Comparison of ENCODE assay signal across 13 cellular contexts in genomic region chr11:128262463-128263345, GRCh38.
"Had no signal": no experiment of that assay in that cellular context is flagged by ENCODE, and none has a peak within 500 bp of the region (broad histone marks: within the 10 kb centered on the region; RNA-seq: fewer than 3 reads in every experiment).

No MANE protein-coding gene starts in this region.

- ATAC-seq: activated T-helper 17 cell treated with anti-CD3 and anti-CD28 coated beads, Interleukin-2, amount 50 U/mL, for 72 hours; gastroesophageal sphincter had no signal

- H3K27me3 Mint-ChIP-seq: activated T-helper 17 cell treated with anti-CD3 and anti-CD28 coated beads, Interleukin-2, amount 50 U/mL, for 72 hours had no signal

- H3K27me3 ChIP-seq: colonic mucosa, gastroesophageal sphincter, thyroid gland, uterus had no signal

- H3K4me1 Mint-ChIP-seq: activated naive CD4-positive, alpha-beta T cell treated with anti-CD3 and anti-CD28 coated beads, Interleukin-2, amount 10 ng/mL, durations not matched to agents 7 days and 5 days; activated T-helper 17 cell treated with anti-CD3 and anti-CD28 coated beads, Interleukin-2, amount 50 U/mL, for 72 hours had no signal

- H3K9me3 Mint-ChIP-seq: activated naive CD4-positive, alpha-beta T cell treated with anti-CD3 and anti-CD28 coated beads, Interleukin-2, amount 10 ng/mL, durations not matched to agents 7 days and 5 days; activated T-helper 17 cell treated with anti-CD3 and anti-CD28 coated beads, Interleukin-2, amount 50 U/mL, for 72 hours had no signal

- H3K4me3 Mint-ChIP-seq: activated CD4-positive, alpha-beta T cell treated with anti-CD3 and anti-CD28 coated beads, Interleukin-2, amount 10 ng/mL, durations not matched to agents 24 days and 14 days; activated naive CD4-positive, alpha-beta T cell treated with anti-CD3 and anti-CD28 coated beads, Interleukin-2, amount 10 ng/mL, durations not matched to agents 7 days and 5 days; activated T-helper 17 cell treated with anti-CD3 and anti-CD28 coated beads, Interleukin-2, amount 50 U/mL, for 72 hours had no signal

- H3K9me3 ChIP-seq: colonic mucosa, gastroesophageal sphincter, left ventricle myocardium inferior, thyroid gland, uterus had no signal

- H2AFZ ChIP-seq: parathyroid adenoma had no signal

- H3K36me3 Mint-ChIP-seq: activated naive CD4-positive, alpha-beta T cell treated with anti-CD3 and anti-CD28 coated beads, Interleukin-2, amount 10 ng/mL, durations not matched to agents 7 days and 5 days had no signal

- H3K27ac Mint-ChIP-seq: activated CD4-positive, alpha-beta T cell treated with anti-CD3 and anti-CD28 coated beads, Interleukin-2, amount 10 ng/mL, durations not matched to agents 24 days and 14 days; activated naive CD4-positive, alpha-beta T cell treated with anti-CD3 and anti-CD28 coated beads, Interleukin-2, amount 10 ng/mL, durations not matched to agents 7 days and 5 days; activated T-helper 17 cell treated with anti-CD3 and anti-CD28 coated beads, Interleukin-2, amount 50 U/mL, for 72 hours had no signal

- H3K4me3 ChIP-seq: cardiac muscle cell, colonic mucosa, gastroesophageal sphincter, left ventricle myocardium inferior, thyroid gland, uterus had no signal

- DNase-seq: activated CD4-positive, alpha-beta T cell treated with anti-CD3 and anti-CD28 coated beads, Interleukin-2, amount 10 ng/mL, durations not matched to agents 24 days and 14 days; activated naive CD4-positive, alpha-beta T cell treated with anti-CD3 and anti-CD28 coated beads, Interleukin-2, amount 10 ng/mL, durations not matched to agents 7 days and 5 days; colonic mucosa; effector CD4-positive, alpha-beta T cell; left ventricle myocardium inferior; stimulated activated CD4-positive, alpha-beta T cell treated with anti-CD3 and anti-CD28 coated beads, Interleukin-15, amount 100 ng/mL, for 24 hours; stimulated activated CD4-positive, alpha-beta T cell treated with anti-CD3 and anti-CD28 coated beads, Interleukin-4, amount 100 ng/mL, for 24 hours; thyroid gland; uterus had no signal

- H3K4me1 ChIP-seq: colonic mucosa, gastroesophageal sphincter, left ventricle myocardium inferior, parathyroid adenoma, thyroid gland, uterus had no signal

- H3K79me2 ChIP-seq: parathyroid adenoma had no signal

- H3K27ac ChIP-seq: cardiac muscle cell, colonic mucosa, gastroesophageal sphincter, left ventricle myocardium inferior, parathyroid adenoma, thyroid gland, uterus had no signal

- H3K36me3 ChIP-seq: cardiac muscle cell, colonic mucosa, gastroesophageal sphincter, left ventricle myocardium inferior, thyroid gland, uterus had no signal

- H3K9ac ChIP-seq: parathyroid adenoma had no signal
